In genomic region chr18:11005528-11005927, GRCh38 we compare ENCODE assay signal across 1 cellular context.
TF ChIP-seq lines count a peak whose summit lies in the region.

No MANE protein-coding gene starts in this region.

TF ChIP-seq in HepG2, 621 proteins besides CTCF, POLR2A, EP300 and RAD21 (continued from another document and continues in another):
- TF ChIP-seq, protein P1, sequence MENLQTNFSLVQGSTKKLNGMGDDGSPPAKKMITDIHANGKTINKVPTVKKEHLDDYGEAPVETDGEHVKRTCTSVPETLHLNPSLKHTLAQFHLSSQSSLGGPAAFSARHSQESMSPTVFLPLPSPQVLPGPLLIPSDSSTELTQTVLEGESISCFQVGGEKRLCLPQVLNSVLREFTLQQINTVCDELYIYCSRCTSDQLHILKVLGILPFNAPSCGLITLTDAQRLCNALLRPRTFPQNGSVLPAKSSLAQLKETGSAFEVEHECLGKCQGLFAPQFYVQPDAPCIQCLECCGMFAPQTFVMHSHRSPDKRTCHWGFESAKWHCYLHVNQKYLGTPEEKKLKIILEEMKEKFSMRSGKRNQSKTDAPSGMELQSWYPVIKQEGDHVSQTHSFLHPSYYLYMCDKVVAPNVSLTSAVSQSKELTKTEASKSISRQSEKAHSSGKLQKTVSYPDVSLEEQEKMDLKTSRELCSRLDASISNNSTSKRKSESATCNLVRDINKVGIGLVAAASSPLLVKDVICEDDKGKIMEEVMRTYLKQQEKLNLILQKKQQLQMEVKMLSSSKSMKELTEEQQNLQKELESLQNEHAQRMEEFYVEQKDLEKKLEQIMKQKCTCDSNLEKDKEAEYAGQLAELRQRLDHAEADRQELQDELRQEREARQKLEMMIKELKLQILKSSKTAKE (CRISPR knock-in tag; IDR thresholded peaks at IDR 0.05; ENCODE audit: borderline replicate concordance): peak; percentile 70; the same call in 1 of the 2 replicates
- TF ChIP-seq JDP2 (CRISPR knock-in tag; IDR thresholded peaks at IDR 0.05; ENCODE audit: borderline replicate concordance): no peak
- 0 out of 2 replicates have a peak, but pooled peaks have one; percentile 69 for TF ChIP-seq ZBTB43 (CRISPR knock-in tag; conservative IDR thresholded peaks at IDR 0.05)
- TF ChIP-seq ZNF7 (CRISPR knock-in tag; IDR thresholded peaks at IDR 0.05): no peak
- TF ChIP-seq MAFK (conservative IDR thresholded peaks at IDR 0.05 in 1 of 2, IDR thresholded peaks at IDR 0.05 in 1 of 2; ENCODE audit: low read length in 2 of 2): 0 out of 4 replicates have a peak, but pooled peaks of 1 of the 2 experiments have one; percentile 2
- TF ChIP-seq, protein P2, sequence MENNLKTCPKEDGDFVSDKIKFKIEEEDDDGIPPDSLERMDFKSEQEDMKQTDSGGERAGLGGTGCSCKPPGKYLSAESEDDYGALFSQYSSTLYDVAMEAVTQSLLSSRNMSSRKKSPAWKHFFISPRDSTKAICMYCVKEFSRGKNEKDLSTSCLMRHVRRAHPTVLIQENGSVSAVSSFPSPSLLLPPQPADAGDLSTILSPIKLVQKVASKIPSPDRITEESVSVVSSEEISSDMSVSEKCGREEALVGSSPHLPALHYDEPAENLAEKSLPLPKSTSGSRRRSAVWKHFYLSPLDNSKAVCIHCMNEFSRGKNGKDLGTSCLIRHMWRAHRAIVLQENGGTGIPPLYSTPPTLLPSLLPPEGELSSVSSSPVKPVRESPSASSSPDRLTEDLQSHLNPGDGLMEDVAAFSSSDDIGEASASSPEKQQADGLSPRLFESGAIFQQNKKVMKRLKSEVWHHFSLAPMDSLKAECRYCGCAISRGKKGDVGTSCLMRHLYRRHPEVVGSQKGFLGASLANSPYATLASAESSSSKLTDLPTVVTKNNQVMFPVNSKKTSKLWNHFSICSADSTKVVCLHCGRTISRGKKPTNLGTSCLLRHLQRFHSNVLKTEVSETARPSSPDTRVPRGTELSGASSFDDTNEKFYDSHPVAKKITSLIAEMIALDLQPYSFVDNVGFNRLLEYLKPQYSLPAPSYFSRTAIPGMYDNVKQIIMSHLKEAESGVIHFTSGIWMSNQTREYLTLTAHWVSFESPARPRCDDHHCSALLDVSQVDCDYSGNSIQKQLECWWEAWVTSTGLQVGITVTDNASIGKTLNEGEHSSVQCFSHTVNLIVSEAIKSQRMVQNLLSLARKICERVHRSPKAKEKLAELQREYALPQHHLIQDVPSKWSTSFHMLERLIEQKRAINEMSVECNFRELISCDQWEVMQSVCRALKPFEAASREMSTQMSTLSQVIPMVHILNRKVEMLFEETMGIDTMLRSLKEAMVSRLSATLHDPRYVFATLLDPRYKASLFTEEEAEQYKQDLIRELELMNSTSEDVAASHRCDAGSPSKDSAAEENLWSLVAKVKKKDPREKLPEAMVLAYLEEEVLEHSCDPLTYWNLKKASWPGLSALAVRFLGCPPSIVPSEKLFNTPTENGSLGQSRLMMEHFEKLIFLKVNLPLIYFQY (CRISPR knock-in tag; IDR thresholded peaks at IDR 0.05; ENCODE audit: borderline replicate concordance): 0 out of 2 replicates have a peak, but pooled peaks have one; percentile 31
- no peak for TF ChIP-seq KDM1A (CRISPR knock-in tag; IDR thresholded peaks at IDR 0.05)
- TF ChIP-seq RARA (CRISPR knock-in tag; IDR thresholded peaks at IDR 0.05): peak; percentile 97
- no peak for TF ChIP-seq ARHGAP35 (CRISPR knock-in tag; IDR thresholded peaks at IDR 0.05; ENCODE audit: borderline replicate concordance)
- peak; percentile 89 for TF ChIP-seq HNF4A (CRISPR knock-in tag; IDR thresholded peaks at IDR 0.05)
- TF ChIP-seq, protein P3, sequence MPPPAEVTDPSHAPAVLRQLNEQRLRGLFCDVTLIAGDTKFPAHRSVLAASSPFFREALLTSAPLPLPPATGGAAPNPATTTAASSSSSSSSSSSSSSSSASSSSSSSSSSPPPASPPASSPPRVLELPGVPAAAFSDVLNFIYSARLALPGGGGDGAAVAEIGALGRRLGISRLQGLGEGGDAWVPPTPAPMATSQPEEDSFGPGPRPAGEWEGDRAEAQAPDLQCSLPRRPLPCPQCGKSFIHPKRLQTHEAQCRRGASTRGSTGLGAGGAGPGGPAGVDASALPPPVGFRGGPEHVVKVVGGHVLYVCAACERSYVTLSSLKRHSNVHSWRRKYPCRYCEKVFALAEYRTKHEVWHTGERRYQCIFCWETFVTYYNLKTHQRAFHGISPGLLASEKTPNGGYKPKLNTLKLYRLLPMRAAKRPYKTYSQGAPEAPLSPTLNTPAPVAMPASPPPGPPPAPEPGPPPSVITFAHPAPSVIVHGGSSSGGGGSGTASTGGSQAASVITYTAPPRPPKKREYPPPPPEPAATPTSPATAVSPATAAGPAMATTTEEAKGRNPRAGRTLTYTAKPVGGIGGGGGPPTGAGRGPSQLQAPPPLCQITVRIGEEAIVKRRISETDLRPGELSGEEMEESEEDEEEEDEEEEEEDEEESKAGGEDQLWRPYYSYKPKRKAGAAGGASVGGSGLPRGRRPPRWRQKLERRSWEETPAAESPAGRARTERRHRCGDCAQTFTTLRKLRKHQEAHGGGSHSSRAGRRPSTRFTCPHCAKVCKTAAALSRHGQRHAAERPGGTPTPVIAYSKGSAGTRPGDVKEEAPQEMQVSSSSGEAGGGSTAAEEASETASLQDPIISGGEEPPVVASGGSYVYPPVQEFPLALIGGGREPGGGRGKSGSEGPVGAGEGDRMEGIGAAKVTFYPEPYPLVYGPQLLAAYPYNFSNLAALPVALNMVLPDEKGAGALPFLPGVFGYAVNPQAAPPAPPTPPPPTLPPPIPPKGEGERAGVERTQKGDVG (CRISPR knock-in tag; IDR thresholded peaks at IDR 0.05; ENCODE audit: borderline replicate concordance): peak; percentile 90
- TF ChIP-seq ATF1 (CRISPR knock-in tag; IDR thresholded peaks at IDR 0.05): 0 out of 2 replicates have a peak, but pooled peaks have one; percentile 26
- TF ChIP-seq MED1 (CRISPR knock-in tag; IDR thresholded peaks at IDR 0.05): peak; percentile 97
- TF ChIP-seq NAIF1 (CRISPR knock-in tag; IDR thresholded peaks at IDR 0.05; ENCODE audit: borderline replicate concordance): no peak; the same call in 1 of the 2 replicates
- TF ChIP-seq SP4 (CRISPR knock-in tag; IDR thresholded peaks at IDR 0.05): no peak
- no peak for TF ChIP-seq ZNF335 (CRISPR knock-in tag; IDR thresholded peaks at IDR 0.05)
- no peak for TF ChIP-seq PAWR (CRISPR knock-in tag; IDR thresholded peaks at IDR 0.05; ENCODE audit: borderline replicate concordance)
- no peak for TF ChIP-seq RBAK (CRISPR knock-in tag; IDR thresholded peaks at IDR 0.05)
- TF ChIP-seq, protein P4, sequence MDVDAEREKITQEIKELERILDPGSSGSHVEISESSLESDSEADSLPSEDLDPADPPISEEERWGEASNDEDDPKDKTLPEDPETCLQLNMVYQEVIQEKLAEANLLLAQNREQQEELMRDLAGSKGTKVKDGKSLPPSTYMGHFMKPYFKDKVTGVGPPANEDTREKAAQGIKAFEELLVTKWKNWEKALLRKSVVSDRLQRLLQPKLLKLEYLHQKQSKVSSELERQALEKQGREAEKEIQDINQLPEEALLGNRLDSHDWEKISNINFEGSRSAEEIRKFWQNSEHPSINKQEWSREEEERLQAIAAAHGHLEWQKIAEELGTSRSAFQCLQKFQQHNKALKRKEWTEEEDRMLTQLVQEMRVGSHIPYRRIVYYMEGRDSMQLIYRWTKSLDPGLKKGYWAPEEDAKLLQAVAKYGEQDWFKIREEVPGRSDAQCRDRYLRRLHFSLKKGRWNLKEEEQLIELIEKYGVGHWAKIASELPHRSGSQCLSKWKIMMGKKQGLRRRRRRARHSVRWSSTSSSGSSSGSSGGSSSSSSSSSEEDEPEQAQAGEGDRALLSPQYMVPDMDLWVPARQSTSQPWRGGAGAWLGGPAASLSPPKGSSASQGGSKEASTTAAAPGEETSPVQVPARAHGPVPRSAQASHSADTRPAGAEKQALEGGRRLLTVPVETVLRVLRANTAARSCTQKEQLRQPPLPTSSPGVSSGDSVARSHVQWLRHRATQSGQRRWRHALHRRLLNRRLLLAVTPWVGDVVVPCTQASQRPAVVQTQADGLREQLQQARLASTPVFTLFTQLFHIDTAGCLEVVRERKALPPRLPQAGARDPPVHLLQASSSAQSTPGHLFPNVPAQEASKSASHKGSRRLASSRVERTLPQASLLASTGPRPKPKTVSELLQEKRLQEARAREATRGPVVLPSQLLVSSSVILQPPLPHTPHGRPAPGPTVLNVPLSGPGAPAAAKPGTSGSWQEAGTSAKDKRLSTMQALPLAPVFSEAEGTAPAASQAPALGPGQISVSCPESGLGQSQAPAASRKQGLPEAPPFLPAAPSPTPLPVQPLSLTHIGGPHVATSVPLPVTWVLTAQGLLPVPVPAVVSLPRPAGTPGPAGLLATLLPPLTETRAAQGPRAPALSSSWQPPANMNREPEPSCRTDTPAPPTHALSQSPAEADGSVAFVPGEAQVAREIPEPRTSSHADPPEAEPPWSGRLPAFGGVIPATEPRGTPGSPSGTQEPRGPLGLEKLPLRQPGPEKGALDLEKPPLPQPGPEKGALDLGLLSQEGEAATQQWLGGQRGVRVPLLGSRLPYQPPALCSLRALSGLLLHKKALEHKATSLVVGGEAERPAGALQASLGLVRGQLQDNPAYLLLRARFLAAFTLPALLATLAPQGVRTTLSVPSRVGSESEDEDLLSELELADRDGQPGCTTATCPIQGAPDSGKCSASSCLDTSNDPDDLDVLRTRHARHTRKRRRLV (CRISPR knock-in tag; IDR thresholded peaks at IDR 0.05): no peak
- TF ChIP-seq SOX6 (IDR thresholded peaks at IDR 0.05): no peak
- TF ChIP-seq SOX6 (CRISPR knock-in tag; IDR thresholded peaks at IDR 0.05): peak; percentile 93
- TF ChIP-seq NFIC (IDR thresholded peaks at IDR 0.05; ENCODE audit: low read length): peak; percentile 91
- no peak for TF ChIP-seq NFIB (CRISPR knock-in tag; IDR thresholded peaks at IDR 0.05; ENCODE audit: borderline replicate concordance)
- TF ChIP-seq ZNF777 (CRISPR knock-in tag; IDR thresholded peaks at IDR 0.05): no peak
- TF ChIP-seq ZNF761 (CRISPR knock-in tag; conservative IDR thresholded peaks at IDR 0.05): no peak
- TF ChIP-seq IKZF1 (IDR thresholded peaks at IDR 0.05): no peak
- TF ChIP-seq SUZ12 (IDR thresholded peaks at IDR 0.05; ENCODE audit: low read depth, low read length): no peak
- no peak for TF ChIP-seq MZF1 (CRISPR knock-in tag; IDR thresholded peaks at IDR 0.05; ENCODE audit: borderline replicate concordance)
- TF ChIP-seq HDAC6 (IDR thresholded peaks at IDR 0.05; ENCODE audit: low read depth, low read length): no peak
- peak; percentile 92 for TF ChIP-seq ZMYM4 (CRISPR knock-in tag; IDR thresholded peaks at IDR 0.05)
- no peak for TF ChIP-seq KLF12 (CRISPR knock-in tag; IDR thresholded peaks at IDR 0.05; ENCODE audit: borderline replicate concordance)
- no peak for TF ChIP-seq ZNF75D (CRISPR knock-in tag; IDR thresholded peaks at IDR 0.05; ENCODE audit: borderline replicate concordance)
- peak; percentile 87; the same call in 1 of the 2 replicates for TF ChIP-seq KDM3A (CRISPR knock-in tag; IDR thresholded peaks at IDR 0.05; ENCODE audit: low read depth)
- no peak for TF ChIP-seq ZNF354B (CRISPR knock-in tag; IDR thresholded peaks at IDR 0.05)
- TF ChIP-seq, protein P5, sequence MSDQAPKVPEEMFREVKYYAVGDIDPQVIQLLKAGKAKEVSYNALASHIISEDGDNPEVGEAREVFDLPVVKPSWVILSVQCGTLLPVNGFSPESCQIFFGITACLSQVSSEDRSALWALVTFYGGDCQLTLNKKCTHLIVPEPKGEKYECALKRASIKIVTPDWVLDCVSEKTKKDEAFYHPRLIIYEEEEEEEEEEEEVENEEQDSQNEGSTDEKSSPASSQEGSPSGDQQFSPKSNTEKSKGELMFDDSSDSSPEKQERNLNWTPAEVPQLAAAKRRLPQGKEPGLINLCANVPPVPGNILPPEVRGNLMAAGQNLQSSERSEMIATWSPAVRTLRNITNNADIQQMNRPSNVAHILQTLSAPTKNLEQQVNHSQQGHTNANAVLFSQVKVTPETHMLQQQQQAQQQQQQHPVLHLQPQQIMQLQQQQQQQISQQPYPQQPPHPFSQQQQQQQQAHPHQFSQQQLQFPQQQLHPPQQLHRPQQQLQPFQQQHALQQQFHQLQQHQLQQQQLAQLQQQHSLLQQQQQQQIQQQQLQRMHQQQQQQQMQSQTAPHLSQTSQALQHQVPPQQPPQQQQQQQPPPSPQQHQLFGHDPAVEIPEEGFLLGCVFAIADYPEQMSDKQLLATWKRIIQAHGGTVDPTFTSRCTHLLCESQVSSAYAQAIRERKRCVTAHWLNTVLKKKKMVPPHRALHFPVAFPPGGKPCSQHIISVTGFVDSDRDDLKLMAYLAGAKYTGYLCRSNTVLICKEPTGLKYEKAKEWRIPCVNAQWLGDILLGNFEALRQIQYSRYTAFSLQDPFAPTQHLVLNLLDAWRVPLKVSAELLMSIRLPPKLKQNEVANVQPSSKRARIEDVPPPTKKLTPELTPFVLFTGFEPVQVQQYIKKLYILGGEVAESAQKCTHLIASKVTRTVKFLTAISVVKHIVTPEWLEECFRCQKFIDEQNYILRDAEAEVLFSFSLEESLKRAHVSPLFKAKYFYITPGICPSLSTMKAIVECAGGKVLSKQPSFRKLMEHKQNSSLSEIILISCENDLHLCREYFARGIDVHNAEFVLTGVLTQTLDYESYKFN (CRISPR knock-in tag; conservative IDR thresholded peaks at IDR 0.05): peak; percentile 93
- no peak for TF ChIP-seq ZNF780A (CRISPR knock-in tag; IDR thresholded peaks at IDR 0.05)
- no peak; the same call in 1 of the 2 replicates for TF ChIP-seq NFYC (CRISPR knock-in tag; IDR thresholded peaks at IDR 0.05)
- TF ChIP-seq FOXK2 (IDR thresholded peaks at IDR 0.05): peak; percentile 91
- TF ChIP-seq JUNB (CRISPR knock-in tag; IDR thresholded peaks at IDR 0.05; ENCODE audit: borderline replicate concordance): peak; percentile 97
- peak; percentile 36; the same call in 1 of the 2 replicates for TF ChIP-seq MYC (CRISPR knock-in tag; IDR thresholded peaks at IDR 0.05; ENCODE audit: borderline replicate concordance)
- no peak for TF ChIP-seq ZBTB7A (CRISPR knock-in tag; IDR thresholded peaks at IDR 0.05)
